3 cellular contexts compared by ENCODE assay signal in genomic region chr3:195712535-195712910, GRCh38. TPM values are rescaled to one million over a fixed set of nuclear protein-coding genes. Genes with fewer than 3 reads are reported as not detected.
"Had no signal": no experiment of that assay in that cellular context is flagged by ENCODE, and none has a peak within 500 bp of the region (broad histone marks: within the 10 kb centered on the region; RNA-seq: fewer than 3 reads in every experiment).

No MANE protein-coding gene starts in this region.

RNA-seq across cellular contexts. Expression of gene MUC20, which starts 8.3 kb away (rescaled TPM):
- total RNA-seq: dermis microvascular lymphatic vessel endothelial cell, glomerular endothelial cell had no signal
- polyA plus RNA-seq: endothelial cell of umbilical vein had no signal
